In the genomic region with DNA sequence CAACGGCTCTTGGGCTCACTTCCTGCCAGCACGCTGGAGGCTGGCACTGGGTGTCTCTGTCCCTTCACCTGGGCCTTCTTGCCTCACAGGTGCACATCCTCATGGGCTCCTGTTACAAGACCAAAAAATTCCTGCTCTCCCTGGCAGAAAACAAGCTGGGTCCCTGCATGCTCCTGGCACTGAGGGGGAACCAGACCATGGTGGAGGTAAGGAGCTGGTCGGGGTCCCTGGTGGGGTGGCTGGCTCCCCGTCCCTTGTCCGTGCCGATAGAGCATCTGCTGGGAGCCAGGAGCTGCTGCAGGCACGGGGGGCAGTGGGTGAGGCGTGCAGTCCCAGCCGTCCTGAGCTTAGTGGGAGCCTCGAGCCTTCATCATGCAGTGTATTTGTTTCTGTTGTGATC, we compare ENCODE assay signal across 21 cellular contexts.
DNase-seq lines count a peak whose midpoint lies in the region; ATAC-seq, FAIRE-seq and TF ChIP-seq lines count a peak whose summit lies in the region.
"Had no signal": no experiment of that assay in that cellular context is flagged by ENCODE, and none has a peak within 500 bp of the region (broad histone marks: within the 10 kb centered on the region; RNA-seq: fewer than 3 reads in every experiment).

No MANE protein-coding gene starts in this region.

- H3K23me2 ChIP-seq in H1 (ENCODE audit: low read depth, low read length), result no peaks in the 10 kb centered on the region

- peak overlapping the region; percentile 14; the same call in 1 of the 2 replicates for H4K8ac ChIP-seq in H1 (ENCODE audit: extremely low read depth, insufficient read depth, low read length)

- H3K27me3 ChIP-seq in OCI-LY1 (ENCODE audit: insufficient read depth, low read length) (no peaks in the 10 kb centered on the region), H1 (replicated peaks in 1 of 4; ENCODE audit: control insufficient read depth in 3 of 4, extremely low read depth in 1 of 4, insufficient read depth in 3 of 4, low read length in 3 of 4) (no peaks in the 10 kb centered on the region), osteoblast (ENCODE audit: insufficient read depth, low read length) (no peaks in the 10 kb centered on the region)
- H3K27me3 ChIP-seq: BLaER1 treated with 17β-estradiol and CSF1 and Interleukin-3, amounts not matched to agents 10 nM and 100 nM; SJCRH30 had no signal

- H3K18ac ChIP-seq in H1 (ENCODE audit: extremely low read depth, low read length), result no peak overlapping the region

- H3K9me3 ChIP-seq in OCI-LY1 (ENCODE audit: low read length) (no peaks in the 10 kb centered on the region), H1 (ENCODE audit: insufficient read depth in 2 of 2, low read depth in 1 of 2, low read length in 1 of 2) (no peaks in the 10 kb centered on the region), osteoblast (ENCODE audit: low read depth, low read length) (no peaks in the 10 kb centered on the region)
- H3K9me3 ChIP-seq: BLaER1 treated with 17β-estradiol and CSF1 and Interleukin-3, amounts not matched to agents 10 nM and 100 nM; HAP-1; SJCRH30 had no signal

- H2BK12ac ChIP-seq in H1 (ENCODE audit: low read depth, low read length), result no peak overlapping the region

- FAIRE-seq in H1 (lab: Jason Lieb, UNC), result no peak
- FAIRE-seq: GM12892, HTR-8/SVneo had no signal

- no peak overlapping the region for H2BK20ac ChIP-seq in H1 (ENCODE audit: low read length)

- H3K4me2 ChIP-seq in OCI-LY1 (ENCODE audit: low read length) (no peak overlapping the region), H1 (ENCODE audit: insufficient read depth in 1 of 2, low read depth in 2 of 2, low read length in 2 of 2) (no peak overlapping the region), osteoblast (ENCODE audit: insufficient read depth, low read length) (no peak overlapping the region)

- TF ChIP-seq RAD21 in H1 (IDR thresholded peaks at IDR 0.05 in 1 of 2, conservative IDR thresholded peaks at IDR 0.05 in 1 of 2; ENCODE audit: low read depth in 2 of 2, low read length in 2 of 2), result no peak

- no peak overlapping the region for H3K56ac ChIP-seq in H1 (replicated peaks; ENCODE audit: insufficient read length, low read depth, low read length)

- H2BK120ac ChIP-seq in H1 (replicated peaks; ENCODE audit: low read depth, low read length), result no peak overlapping the region

- H3K36me3 Mint-ChIP-seq in activated naive CD4-positive, alpha-beta T cell treated with anti-CD3 and anti-CD28 coated beads, Interleukin-2, amount 50 U/mL, for 24 hours, result peaks cover 1% of the 10 kb centered on the region

- H3K4me1 ChIP-seq in OCI-LY1 (ENCODE audit: insufficient read depth, low read length, severe bottlenecking) (peaks cover 28% of the 10 kb centered on the region), H1 (replicated peaks in 1 of 4; ENCODE audit: control insufficient read depth in 3 of 4, insufficient read depth in 4 of 4, low read length in 3 of 4) (no peaks in the 10 kb centered on the region; a peak in 1 of 7 replicates), osteoblast (ENCODE audit: insufficient read depth, low read length) (peaks cover 10% of the 10 kb centered on the region)
- H3K4me1 ChIP-seq: HAP-1 had no signal

- H3K27ac ChIP-seq in OCI-LY1 (ENCODE audit: low read depth, low read length, poor library complexity, severe bottlenecking) (peak overlapping the region; percentile 44), H1 (ENCODE audit: low read depth, low read length) (no peak overlapping the region), osteoblast (ENCODE audit: low read depth, low read length) (no peak overlapping the region)
- H3K27ac ChIP-seq: BLaER1 treated with 17β-estradiol and CSF1 and Interleukin-3, amounts not matched to agents 10 nM and 100 nM; HL-60; SJCRH30 had no signal

- H3K79me2 ChIP-seq in OCI-LY1 (ENCODE audit: insufficient read depth, low read length), result no peaks in the 10 kb centered on the region
- no peaks in the 10 kb centered on the region for H3K79me2 ChIP-seq in H1 (ENCODE audit: control insufficient read depth in 1 of 2, insufficient read depth in 2 of 2, low read length in 2 of 2)
- H3K79me2 ChIP-seq in osteoblast (ENCODE audit: insufficient read depth, low read length), result no peaks in the 10 kb centered on the region

- H3K36me3 ChIP-seq in OCI-LY1 (ENCODE audit: insufficient read depth, low read length) (peaks cover 56% of the 10 kb centered on the region; the same call in 1 of the 2 replicates), H1 (ENCODE audit: control insufficient read depth in 2 of 4, insufficient read depth in 4 of 4, low read length in 3 of 4) (peaks cover 4 to 13% (median 7%) of the 10 kb centered on the region in 4 experiments; a peak in 5 of 8 replicates), osteoblast (ENCODE audit: insufficient read depth, low read length) (peaks cover 9% of the 10 kb centered on the region)
- H3K36me3 ChIP-seq: SJCRH30 had no signal

- peak overlapping the region; percentile 35 for H3K27ac Mint-ChIP-seq in activated naive CD4-positive, alpha-beta T cell treated with anti-CD3 and anti-CD28 coated beads, Interleukin-2, amount 50 U/mL, for 24 hours

- in situ Hi-C loops in GM13976 (cut with MboI; ENCODE audit: low sequenced_read_pairs, unreplicated experiment), result no loop called here

- no peak overlapping the region for H2AK5ac ChIP-seq in H1 (ENCODE audit: low read depth, low read length)

- 91% methylated on average over 10 of the region's 10 CpGs; no CpG with 5 or more reads in 1 of the 2 experiments for WGBS in H1 (ENCODE audit: extremely low coverage in 1 of 2, insufficient coverage in 1 of 2, insufficient read length in 1 of 2, insufficient replicate concordance in 2 of 2, low coverage in 1 of 2, low lambda C conversion rate in 2 of 2, missing lambda C conversion rate in 1 of 2), 2 experiments

- no peak for ATAC-seq in HG03108 (IDR thresholded peaks at IDR 0.05; ENCODE audit: unreplicated experiment)

- no peak for DNase-seq in activated naive CD4-positive, alpha-beta T cell (lab: John Stamatoyannopoulos, UW)
- DNase-seq in H1 (ENCODE audit: low read depth in 1 of 2, low spot score in 2 of 2) (no peak), osteoblast (ENCODE audit: insufficient read length, low spot score, missing footprints) (peak; percentile 58), GM13976 (ENCODE audit: low spot score) (no peak), NCI-H226 (no peak)
- DNase-seq: 8988T; DMS 273 treated with DMSO at 0.1 percent for 48 hours; GF-D8; NCI-H187; NCI-H345; NK-92 treated with Interleukin-12 subunit alpha and Interleukin-12 subunit beta, amount 100 ng/mL, for 24 hours; RPMI8226; SJCRH30 had no signal

- H3K9me3 Mint-ChIP-seq in activated naive CD4-positive, alpha-beta T cell treated with anti-CD3 and anti-CD28 coated beads, Interleukin-2, amount 50 U/mL, for 24 hours, result no peaks in the 10 kb centered on the region

- H3K4ac ChIP-seq in H1 (replicated peaks; ENCODE audit: insufficient read length, low read depth, low read length), result no peak overlapping the region

- no peak overlapping the region for H4K5ac ChIP-seq in H1 (ENCODE audit: insufficient read length, low read depth, low read length)

- POLR2A ChIA-PET in H1 (lab: Charles Lee; ENCODE audit: partially characterized antibody), result no interaction called here

- H3K79me1 ChIP-seq in H1 (ENCODE audit: low read depth, low read length), result no peaks in the 10 kb centered on the region

- H3K4me3 Mint-ChIP-seq in activated naive CD4-positive, alpha-beta T cell treated with anti-CD3 and anti-CD28 coated beads, Interleukin-2, amount 50 U/mL, for 24 hours, result no peak overlapping the region

- H3K9me2 ChIP-seq in OCI-LY1 (ENCODE audit: low read depth, low read length), result no peaks in the 10 kb centered on the region

- H3K4me3 ChIP-seq in OCI-LY1 (ENCODE audit: low read depth, low read length, poor library complexity, severe bottlenecking), result no peak overlapping the region
- H3K4me3 ChIP-seq in H1 (ENCODE audit: extremely low read depth in 1 of 4, insufficient read depth in 2 of 4, low read depth in 3 of 4, low read length in 4 of 4), result no peak overlapping the region
- no peak overlapping the region for H3K4me3 ChIP-seq in osteoblast (ENCODE audit: insufficient read depth, low read length)
- H3K4me3 ChIP-seq: BLaER1 treated with 17β-estradiol and CSF1 and Interleukin-3, amounts not matched to agents 10 nM and 100 nM; HAP-1; SJCRH30 had no signal

- no peak overlapping the region for H3K9ac ChIP-seq in OCI-LY1 (ENCODE audit: low read length)
- no peak overlapping the region for H3K9ac ChIP-seq in H1 (replicated peaks in 1 of 4; ENCODE audit: extremely low read depth in 1 of 4, low read depth in 3 of 4, low read length in 3 of 4)

- no peak overlapping the region; the same call in 1 of the 2 replicates for H2BK5ac ChIP-seq in H1 (ENCODE audit: low read depth, low read length)

- no peak overlapping the region for H2BK15ac ChIP-seq in H1 (ENCODE audit: low read length)

- H4K20me1 ChIP-seq in OCI-LY1 (ENCODE audit: insufficient read depth, low read length) (no peaks in the 10 kb centered on the region), H1 (replicated peaks in 1 of 2; ENCODE audit: control insufficient read depth in 1 of 2, insufficient read depth in 2 of 2, low read length in 2 of 2) (peaks cover 2 to 6% of the 10 kb centered on the region in 2 experiments), osteoblast (ENCODE audit: insufficient read depth, low read length) (no peaks in the 10 kb centered on the region)

- TF ChIP-seq EP300 in H1 (IDR thresholded peaks at IDR 0.05; ENCODE audit: borderline replicate concordance in 1 of 2, low read depth in 2 of 2, low read length in 2 of 2), result no peak

- no peak for TF ChIP-seq POLR2A in H1 (IDR thresholded peaks at IDR 0.05; ENCODE audit: control extremely low read depth in 1 of 2, low read depth in 2 of 2, low read length in 2 of 2)

- no peak overlapping the region for H3K23ac ChIP-seq in H1 (ENCODE audit: insufficient read length)

- no peaks in the 10 kb centered on the region for H3F3A ChIP-seq in OCI-LY1 (ENCODE audit: insufficient read depth, low read length)

- H4K91ac ChIP-seq in H1 (replicated peaks; ENCODE audit: insufficient read length, low read length), result no peak overlapping the region

- no peak overlapping the region for H2AFZ ChIP-seq in OCI-LY1 (ENCODE audit: low read length)
- H2AFZ ChIP-seq in H1 (ENCODE audit: low read length), result no peak overlapping the region
- H2AFZ ChIP-seq in osteoblast (ENCODE audit: low read length), result no peak overlapping the region

- no peak overlapping the region for H3K14ac ChIP-seq in H1 (ENCODE audit: insufficient read length)

- TF ChIP-seq CTCF in OCI-LY1 (IDR thresholded peaks at IDR 0.05; ENCODE audit: low read length) (no peak), H1 (IDR thresholded peaks at IDR 0.05; ENCODE audit: control extremely low read depth in 1 of 3, insufficient read depth in 1 of 3, low read depth in 1 of 3, low read length in 3 of 3) (no peak), osteoblast (IDR thresholded peaks at IDR 0.05; ENCODE audit: extremely low read depth, low read depth, low read length) (no peak), GM13976 (IDR thresholded peaks at IDR 0.05; ENCODE audit: borderline replicate concordance, control extremely low read depth, extremely low read depth, insufficient read depth, missing control alignments) (no peak)

- CTCF ChIA-PET in H1 (lab: Charles Lee; ENCODE audit: partially characterized antibody), result interaction anchor here (0.5 to 9.8 kb wide), 11 partner anchors 8 to 334 kb away, joined by 3 to 134 read pairs (median 3); no protein-coding TSS in a partner anchor

- H3K27me3 Mint-ChIP-seq in activated naive CD4-positive, alpha-beta T cell treated with anti-CD3 and anti-CD28 coated beads, Interleukin-2, amount 50 U/mL, for 24 hours, result no peaks in the 10 kb centered on the region

- H3K4me1 Mint-ChIP-seq in activated naive CD4-positive, alpha-beta T cell treated with anti-CD3 and anti-CD28 coated beads, Interleukin-2, amount 50 U/mL, for 24 hours, result no peaks in the 10 kb centered on the region
